Comparison of ENCODE assay signal across 1 cellular context in the genomic region with DNA sequence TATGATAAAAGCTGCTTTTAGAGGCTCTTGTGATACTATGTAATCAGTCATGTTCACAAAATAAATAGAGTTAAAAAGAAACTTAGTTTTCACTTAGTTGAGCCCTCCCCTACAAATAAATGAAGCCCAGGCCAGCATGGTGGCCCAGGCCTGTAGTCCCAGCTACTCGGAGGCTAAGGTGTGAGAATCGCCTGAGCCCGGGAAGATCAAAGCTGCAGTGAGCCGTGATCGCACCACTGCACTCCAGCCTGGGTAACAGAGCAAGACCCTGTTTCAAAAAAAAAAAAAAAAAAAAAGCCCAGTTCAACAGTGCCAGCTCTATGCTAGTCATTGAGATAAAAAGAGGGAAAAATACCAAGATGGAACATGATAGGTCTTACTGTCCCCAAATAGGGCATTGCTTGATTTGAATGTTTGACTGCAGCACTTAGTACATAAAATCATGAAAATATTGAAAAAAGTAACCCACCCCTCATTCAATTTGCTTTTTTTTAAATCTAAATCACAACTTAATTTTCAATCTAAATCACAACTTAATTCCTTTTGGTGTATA.
TF ChIP-seq lines count a peak whose summit lies in the region.

No MANE protein-coding gene starts in this region.

TF ChIP-seq in endothelial cell of umbilical vein, 7 proteins besides CTCF, POLR2A, EP300 and RAD21 (continued from another document):
- TF ChIP-seq EZH2 (IDR thresholded peaks at IDR 0.05; ENCODE audit: borderline replicate concordance, low read depth, low read length, severe bottlenecking) (no peak), JUN (IDR thresholded peaks at IDR 0.05; ENCODE audit: borderline replicate concordance, insufficient read depth, insufficient read length, low read depth) (no peak), POLR2AphosphoS5 (IDR thresholded peaks at IDR 0.05; ENCODE audit: insufficient read depth, low read depth, low read length) (no peak)
- TF ChIP-seq, protein P1, sequence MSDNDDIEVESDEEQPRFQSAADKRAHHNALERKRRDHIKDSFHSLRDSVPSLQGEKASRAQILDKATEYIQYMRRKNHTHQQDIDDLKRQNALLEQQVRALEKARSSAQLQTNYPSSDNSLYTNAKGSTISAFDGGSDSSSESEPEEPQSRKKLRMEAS (IDR thresholded peaks at IDR 0.05; ENCODE audit: insufficient read depth, insufficient read length) = no peak
TF ChIP-seq in endothelial cell of umbilical vein: peak in this region for 0.
